14 cellular contexts compared by ENCODE assay signal in the genomic region with DNA sequence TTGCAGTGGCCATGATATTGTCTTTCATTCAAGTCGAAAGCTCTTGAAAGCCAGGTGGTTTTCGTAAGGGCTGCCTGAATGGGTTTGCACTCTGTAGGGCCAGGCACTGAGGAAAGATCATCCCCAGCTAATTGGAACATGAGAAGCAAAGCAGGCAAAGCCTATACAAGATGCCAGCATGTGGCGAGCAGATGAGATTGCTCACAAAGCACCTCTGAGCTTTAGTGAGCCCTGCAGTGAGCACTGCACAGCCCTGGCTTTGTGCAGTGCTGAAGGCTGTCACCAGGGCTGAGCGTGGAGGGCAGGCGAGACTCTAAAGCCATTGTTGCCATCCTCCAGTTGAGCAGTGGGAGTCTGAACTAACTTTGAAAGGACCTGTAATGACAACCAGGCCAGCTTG. TPM values are rescaled to one million over a fixed set of nuclear protein-coding genes. Genes with fewer than 3 reads are reported as not detected.
A peak's percentile ranks its signal among the peaks of the same experiment; 100 is the strongest.
DNase-seq lines count a peak whose midpoint lies in the region; TF ChIP-seq lines count a peak whose summit lies in the region.
"Had no signal": no experiment of that assay in that cellular context is flagged by ENCODE, and none has a peak within 500 bp of the region (broad histone marks: within the 10 kb centered on the region; RNA-seq: fewer than 3 reads in every experiment).

No MANE protein-coding gene starts in this region.

- peaks cover 9% of the 10 kb centered on the region; the same call in 1 of the 2 replicates for H3K4me1 ChIP-seq in MM.1S (ENCODE audit: low read length)

- H3K9me2 ChIP-seq in neural cell (ENCODE audit: insufficient read depth, low read length) (no peaks in the 10 kb centered on the region), MM.1S (replicated peaks; ENCODE audit: insufficient read depth, low read length) (no peaks in the 10 kb centered on the region)

- no peaks in the 10 kb centered on the region for H4K20me1 ChIP-seq in neural cell (ENCODE audit: insufficient read depth)
- no peaks in the 10 kb centered on the region for H4K20me1 ChIP-seq in MM.1S (ENCODE audit: insufficient read depth, low read length)

- H3K36me3 ChIP-seq in neural cell (ENCODE audit: insufficient read depth, low read length) (no peaks in the 10 kb centered on the region), MM.1S (replicated peaks; ENCODE audit: insufficient read depth, low read length) (0 out of 2 replicates have a peak, but pooled peaks cover 4% of the 10 kb centered on the region)
- H3K36me3 ChIP-seq: MG63 had no signal

- TF ChIP-seq CTCF in neural cell (IDR thresholded peaks at IDR 0.05; ENCODE audit: poor library complexity, severe bottlenecking) (peak; percentile 14), MM.1S (IDR thresholded peaks at IDR 0.05; ENCODE audit: low read length) (no peak)

- intact Hi-C loops in activated T-helper 1 cell treated with anti-CD3 and anti-CD28 coated beads, Interleukin-12 subunit alpha, Interleukin-12 subunit beta, Interleukin-2, Interleukin-4 antibody, amounts not matched to agents 30 ng/mL and 10 ng/mL and 1 ng/mL, durations not matched to agents 14 hours and 24 hours and 36 hours (cut with micrococcal nuclease): no loop called here

- TF ChIP-seq EP300 in neural cell (conservative IDR thresholded peaks at IDR 0.05; ENCODE audit: poor library complexity, severe bottlenecking): no peak

- no peaks in the 10 kb centered on the region for H3F3A ChIP-seq in neural cell (ENCODE audit: insufficient read depth, low read length, poor library complexity, severe bottlenecking)
- no peaks in the 10 kb centered on the region for H3F3A ChIP-seq in MM.1S (ENCODE audit: insufficient read depth, low read length)

- H3K27me3 Mint-ChIP-seq in activated T-helper 1 cell treated with anti-CD3 and anti-CD28 coated beads, Interleukin-12 subunit alpha, Interleukin-12 subunit beta, Interleukin-2, Interleukin-4 antibody, amounts not matched to agents 30 ng/mL and 10 ng/mL and 1 ng/mL, durations not matched to agents 14 hours and 24 hours and 36 hours (ENCODE audit: insufficient read depth): no peaks in the 10 kb centered on the region

- H3K4me1 Mint-ChIP-seq in activated T-helper 1 cell treated with anti-CD3 and anti-CD28 coated beads, Interleukin-12 subunit alpha, Interleukin-12 subunit beta, Interleukin-2, Interleukin-4 antibody, amounts not matched to agents 30 ng/mL and 10 ng/mL and 1 ng/mL, durations not matched to agents 14 hours and 24 hours and 36 hours (ENCODE audit: low read depth): peaks cover 42% of the 10 kb centered on the region

- no peak overlapping the region for H3K4me3 Mint-ChIP-seq in activated T-helper 1 cell treated with anti-CD3 and anti-CD28 coated beads, Interleukin-12 subunit alpha, Interleukin-12 subunit beta, Interleukin-2, Interleukin-4 antibody, amounts not matched to agents 30 ng/mL and 10 ng/mL and 1 ng/mL, durations not matched to agents 14 hours and 24 hours and 36 hours

- H3K9me3 Mint-ChIP-seq in activated T-helper 1 cell treated with anti-CD3 and anti-CD28 coated beads, Interleukin-12 subunit alpha, Interleukin-12 subunit beta, Interleukin-2, Interleukin-4 antibody, amounts not matched to agents 30 ng/mL and 10 ng/mL and 1 ng/mL, durations not matched to agents 14 hours and 24 hours and 36 hours: no peaks in the 10 kb centered on the region

- DNase-seq in NCI-H82 (lab: John Stamatoyannopoulos, UW) (peak; percentile 28), NCI-H82 treated with DMSO at 0.1 percent for 48 hours (lab: John Stamatoyannopoulos, UW; ENCODE audit: unreplicated experiment) (no peak), NCI-H187 treated with DMSO at 0.1 percent for 48 hours (lab: John Stamatoyannopoulos, UW) (peak; percentile 50), MM.1S (no peak), C1 segment of cervical spinal cord (lab: John Stamatoyannopoulos, UW) (no peak)
- DNase-seq in activated T-helper 1 cell treated with anti-CD3 and anti-CD28 coated beads, Interleukin-12 subunit alpha, Interleukin-12 subunit beta, Interleukin-2, Interleukin-4 antibody, amounts not matched to agents 30 ng/mL and 10 ng/mL and 1 ng/mL, durations not matched to agents 14 hours and 24 hours and 36 hours (ENCODE audit: low spot score): no peak
- DNase-seq in activated CD4-positive, alpha-beta T cell treated with anti-CD3 and anti-CD28 coated beads, Interleukin-2, amount 50 U/mL, for 48 hours: no peak
- DNase-seq: body of pancreas, GDM1, MG63, T-helper 9 cell had no signal

- H3K9me3 ChIP-seq in neural cell (ENCODE audit: low read length) (no peaks in the 10 kb centered on the region), MM.1S (replicated peaks; ENCODE audit: insufficient read depth, low read length) (no peaks in the 10 kb centered on the region)
- H3K9me3 ChIP-seq: body of pancreas, MG63, tibial nerve had no signal

- H3K27me3 ChIP-seq in neural cell (ENCODE audit: insufficient read depth, low read depth, low read length) (no peaks in the 10 kb centered on the region), MM.1S (replicated peaks; ENCODE audit: insufficient read depth, low read length) (no peaks in the 10 kb centered on the region)
- H3K27me3 ChIP-seq: body of pancreas, MG63, tibial nerve had no signal

- H2AFZ ChIP-seq in neural cell (ENCODE audit: low read depth, low read length) (peak overlapping the region; percentile 12), MM.1S (ENCODE audit: low read length) (no peak overlapping the region)

- H3K27ac ChIP-seq in neural cell (ENCODE audit: low read length) (peak overlapping the region; percentile 43), MM.1S (ENCODE audit: low read length) (no peak overlapping the region)
- H3K27ac ChIP-seq: body of pancreas, epithelial cell of prostate, tibial nerve had no signal

- H3K9ac ChIP-seq in neural cell (ENCODE audit: low read length) (peak overlapping the region; percentile 13), MM.1S (ENCODE audit: low read length) (no peak overlapping the region)

- H3K27ac Mint-ChIP-seq in activated T-helper 1 cell treated with anti-CD3 and anti-CD28 coated beads, Interleukin-12 subunit alpha, Interleukin-12 subunit beta, Interleukin-2, Interleukin-4 antibody, amounts not matched to agents 30 ng/mL and 10 ng/mL and 1 ng/mL, durations not matched to agents 14 hours and 24 hours and 36 hours: peak overlapping the region; percentile 60

- H3K4me2 ChIP-seq in neural cell (ENCODE audit: low read length): peak overlapping the region; percentile 19
- no peak overlapping the region for H3K4me2 ChIP-seq in MM.1S (ENCODE audit: low read depth, low read length)

- TF ChIP-seq RAD21 in neural cell (conservative IDR thresholded peaks at IDR 0.05): no peak

- H3K79me2 ChIP-seq in neural cell (replicated peaks; ENCODE audit: insufficient read depth, low read length) (no peaks in the 10 kb centered on the region), MM.1S (ENCODE audit: low read length) (no peaks in the 10 kb centered on the region; the same call in 1 of the 2 replicates)

- H3K4me3 ChIP-seq in neural cell (ENCODE audit: low read length): peak overlapping the region; percentile 41
- no peak overlapping the region for H3K4me3 ChIP-seq in MM.1S (ENCODE audit: low read length)
- H3K4me3 ChIP-seq: body of pancreas, MG63, tibial nerve had no signal

- H3K36me3 Mint-ChIP-seq in activated T-helper 1 cell treated with anti-CD3 and anti-CD28 coated beads, Interleukin-12 subunit alpha, Interleukin-12 subunit beta, Interleukin-2, Interleukin-4 antibody, amounts not matched to agents 30 ng/mL and 10 ng/mL and 1 ng/mL, durations not matched to agents 14 hours and 24 hours and 36 hours (ENCODE audit: low read depth): peaks cover 30% of the 10 kb centered on the region

TF ChIP-seq in neural cell, 6 proteins besides CTCF, POLR2A, EP300 and RAD21:
- TF ChIP-seq MXI1 (conservative IDR thresholded peaks at IDR 0.05; ENCODE audit: poor library complexity, severe bottlenecking) (no peak), EZH2 (IDR thresholded peaks at IDR 0.05; ENCODE audit: borderline replicate concordance, insufficient read depth, low read length, poor library complexity, severe bottlenecking) (no peak), SMC3 (conservative IDR thresholded peaks at IDR 0.05; ENCODE audit: poor library complexity) (no peak), POLR2AphosphoS5 (IDR thresholded peaks at IDR 0.05) (no peak), TAF1 (IDR thresholded peaks at IDR 0.05; ENCODE audit: low read depth) (no peak)

RNA-seq across cellular contexts. Expression of a gene that starts 53.8 kb away (rescaled TPM):
- 33.9 and 36.8 TPM in 2 replicates for total RNA-seq in activated T-helper 1 cell treated with anti-CD3 and anti-CD28 coated beads, Interleukin-12 subunit alpha, Interleukin-12 subunit beta, Interleukin-2, Interleukin-4 antibody, amounts not matched to agents 30 ng/mL and 10 ng/mL and 1 ng/mL, durations not matched to agents 14 hours and 24 hours and 36 hours
- polyA plus RNA-seq in neural cell: 25.7 and 29.6 TPM in 2 replicates
- 16.6 and 17.7 TPM in 2 replicates for polyA minus RNA-seq in neural cell

Comparison
In these comparisons a context has a peak if more than half of its experiments do, and no peak if none do; other contexts are left out.
1. DNase-seq: peak in NCI-H82 (single experiment) and NCI-H187 treated with DMSO at 0.1 percent for 48 hours (single experiment); none in NCI-H82 treated with DMSO at 0.1 percent for 48 hours (single experiment), activated T-helper 1 cell treated with anti-CD3 and anti-CD28 coated beads, Interleukin-12 subunit alpha, Interleukin-12 subunit beta, Interleukin-2, Interleukin-4 antibody, amounts not matched to agents 30 ng/mL and 10 ng/mL and 1 ng/mL, durations not matched to agents 14 hours and 24 hours and 36 hours (single experiment), MM.1S (single experiment), activated CD4-positive, alpha-beta T cell treated with anti-CD3 and anti-CD28 coated beads, Interleukin-2, amount 50 U/mL, for 48 hours (0 of 2) and C1 segment of cervical spinal cord (0 of 14).